Comparison of ENCODE assay signal across 1 cellular context in the genomic region with DNA sequence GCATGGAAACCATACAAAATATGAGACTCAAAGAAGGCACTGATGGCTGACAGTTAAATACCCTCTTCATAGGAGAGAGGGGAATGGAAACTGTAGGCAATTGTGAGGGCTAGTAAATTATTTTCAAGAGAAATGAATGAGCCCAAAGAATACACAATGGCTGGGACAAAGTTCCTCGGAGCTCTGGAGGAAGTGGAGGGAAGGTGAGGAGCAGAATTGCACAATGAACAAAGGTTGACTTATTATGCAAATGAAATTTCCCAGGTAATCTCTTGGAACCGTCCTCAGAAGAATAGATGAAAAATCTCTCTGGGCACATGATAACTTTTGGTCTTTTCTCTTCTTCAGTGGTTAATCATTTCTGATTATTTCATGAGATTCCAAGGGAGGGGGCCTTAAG.
TF ChIP-seq lines count a peak whose summit lies in the region.

No MANE protein-coding gene starts in this region.

TF ChIP-seq in HepG2, 621 proteins besides CTCF, POLR2A, EP300 and RAD21 (continued from another document):
- TF ChIP-seq, protein P1, sequence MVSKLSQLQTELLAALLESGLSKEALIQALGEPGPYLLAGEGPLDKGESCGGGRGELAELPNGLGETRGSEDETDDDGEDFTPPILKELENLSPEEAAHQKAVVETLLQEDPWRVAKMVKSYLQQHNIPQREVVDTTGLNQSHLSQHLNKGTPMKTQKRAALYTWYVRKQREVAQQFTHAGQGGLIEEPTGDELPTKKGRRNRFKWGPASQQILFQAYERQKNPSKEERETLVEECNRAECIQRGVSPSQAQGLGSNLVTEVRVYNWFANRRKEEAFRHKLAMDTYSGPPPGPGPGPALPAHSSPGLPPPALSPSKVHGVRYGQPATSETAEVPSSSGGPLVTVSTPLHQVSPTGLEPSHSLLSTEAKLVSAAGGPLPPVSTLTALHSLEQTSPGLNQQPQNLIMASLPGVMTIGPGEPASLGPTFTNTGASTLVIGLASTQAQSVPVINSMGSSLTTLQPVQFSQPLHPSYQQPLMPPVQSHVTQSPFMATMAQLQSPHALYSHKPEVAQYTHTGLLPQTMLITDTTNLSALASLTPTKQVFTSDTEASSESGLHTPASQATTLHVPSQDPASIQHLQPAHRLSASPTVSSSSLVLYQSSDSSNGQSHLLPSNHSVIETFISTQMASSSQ (IDR thresholded peaks at IDR 0.05; ENCODE audit: low read depth), result 0 out of 2 replicates have a peak, but pooled peaks have one; percentile 31
- TF ChIP-seq, protein P1 (CRISPR knock-in tag; IDR thresholded peaks at IDR 0.05; ENCODE audit: borderline replicate concordance), result no peak
- TF ChIP-seq CEBPB (IDR thresholded peaks at IDR 0.05; ENCODE audit: borderline replicate concordance, low read depth, low read length), result 0 out of 2 replicates have a peak, but pooled peaks have one; percentile 1
- 0 out of 2 replicates have a peak, but pooled peaks have one; percentile 18 for TF ChIP-seq CEBPG (CRISPR knock-in tag; IDR thresholded peaks at IDR 0.05)
- TF ChIP-seq, protein P2, sequence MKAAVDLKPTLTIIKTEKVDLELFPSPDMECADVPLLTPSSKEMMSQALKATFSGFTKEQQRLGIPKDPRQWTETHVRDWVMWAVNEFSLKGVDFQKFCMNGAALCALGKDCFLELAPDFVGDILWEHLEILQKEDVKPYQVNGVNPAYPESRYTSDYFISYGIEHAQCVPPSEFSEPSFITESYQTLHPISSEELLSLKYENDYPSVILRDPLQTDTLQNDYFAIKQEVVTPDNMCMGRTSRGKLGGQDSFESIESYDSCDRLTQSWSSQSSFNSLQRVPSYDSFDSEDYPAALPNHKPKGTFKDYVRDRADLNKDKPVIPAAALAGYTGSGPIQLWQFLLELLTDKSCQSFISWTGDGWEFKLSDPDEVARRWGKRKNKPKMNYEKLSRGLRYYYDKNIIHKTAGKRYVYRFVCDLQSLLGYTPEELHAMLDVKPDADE (CRISPR knock-in tag; IDR thresholded peaks at IDR 0.05), result no peak
- TF ChIP-seq ZNF570 (CRISPR knock-in tag; IDR thresholded peaks at IDR 0.05; ENCODE audit: borderline replicate concordance), result no peak
